In the genomic region with DNA sequence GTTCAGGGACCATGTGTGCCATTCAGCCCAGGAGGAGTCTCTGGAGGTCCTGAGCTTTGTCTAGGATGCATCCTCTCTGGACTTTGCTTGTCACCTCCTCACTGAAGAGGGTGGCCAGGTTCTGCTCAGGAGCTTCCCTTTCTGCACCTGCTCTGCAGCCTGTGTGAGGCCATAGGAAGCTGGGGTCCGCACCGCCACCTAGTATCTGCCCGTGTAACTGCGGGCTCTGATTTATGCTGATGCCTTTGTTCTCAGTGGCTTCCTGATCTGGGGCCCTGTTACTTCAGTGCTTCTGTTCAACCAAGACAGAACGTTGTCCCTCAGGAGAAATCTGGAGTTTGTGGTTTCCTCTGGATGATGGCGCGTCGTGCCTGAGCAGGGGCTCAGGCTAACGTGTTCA, we compare ENCODE assay signal across 12 cellular contexts. TPM values are rescaled to one million over a fixed set of nuclear protein-coding genes. Genes with fewer than 3 reads are reported as not detected.
DNase-seq lines count a peak whose midpoint lies in the region; ATAC-seq and TF ChIP-seq lines count a peak whose summit lies in the region.
"Had no signal": no experiment of that assay in that cellular context is flagged by ENCODE, and none has a peak within 500 bp of the region (broad histone marks: within the 10 kb centered on the region; RNA-seq: fewer than 3 reads in every experiment).

No MANE protein-coding gene starts in this region.

- H3K27ac ChIP-seq in DND-41 (ENCODE audit: low read length) (peak overlapping the region; percentile 41; the same call in 1 of the 2 replicates), H9 (ENCODE audit: insufficient read length, low read depth, low read length) (no peak overlapping the region), brain microvascular endothelial cell (no peak overlapping the region), tibial nerve (no peak overlapping the region), suprapubic skin (no peak overlapping the region)

- TF ChIP-seq EP300 in tibial nerve (IDR thresholded peaks at IDR 0.05) (no peak), suprapubic skin (IDR thresholded peaks at IDR 0.05) (no peak)

- H3K4me3 ChIP-seq in DND-41 (ENCODE audit: low read depth in 1 of 2, low read length in 2 of 2) (no peak overlapping the region), brain microvascular endothelial cell (ENCODE audit: low read depth, low read length) (no peak overlapping the region), tibial nerve (no peak overlapping the region), suprapubic skin (no peak overlapping the region)

- no peaks in the 10 kb centered on the region for H4K20me1 ChIP-seq in DND-41 (ENCODE audit: insufficient read depth, low read length)
- H4K20me1 ChIP-seq in H9 (ENCODE audit: control insufficient read depth, insufficient read depth, insufficient read length) = no peaks in the 10 kb centered on the region

- H2BK20ac ChIP-seq in H9 (ENCODE audit: low read depth, low read length, poor library complexity, severe bottlenecking) = no peak overlapping the region

- no peak overlapping the region for H4K5ac ChIP-seq in H9 (ENCODE audit: insufficient read length, low read depth, low read length)

- TF ChIP-seq POLR2A in tibial nerve (IDR thresholded peaks at IDR 0.05) (no peak), suprapubic skin (IDR thresholded peaks at IDR 0.05) (no peak)

- H3K9me3 ChIP-seq in DND-41 (ENCODE audit: insufficient read depth, low read length, severe bottlenecking) = no peaks in the 10 kb centered on the region
- H3K9me3 ChIP-seq in H9 (ENCODE audit: control insufficient read depth, low read depth, low read length) = no peaks in the 10 kb centered on the region
- peaks cover 0 to 30% (median 0%) of the 10 kb centered on the region in 4 donors for H3K9me3 ChIP-seq in tibial nerve
- no peaks in the 10 kb centered on the region for H3K9me3 ChIP-seq in suprapubic skin

- H3K23me2 ChIP-seq in H9 (ENCODE audit: insufficient read length, low read depth, low read length, poor library complexity, severe bottlenecking) = no peaks in the 10 kb centered on the region

- no peak overlapping the region for H3K18ac ChIP-seq in H9 (ENCODE audit: insufficient read length, low read depth, low read length)

- H3K4me2 ChIP-seq in DND-41 (ENCODE audit: insufficient read depth, low read length) = no peak overlapping the region
- H3K4me2 ChIP-seq in H9 (ENCODE audit: insufficient read depth, insufficient read length, low read length) = no peak overlapping the region

- peaks cover 82% of the 10 kb centered on the region for H3K36me3 ChIP-seq in DND-41 (ENCODE audit: insufficient read depth, low read length)
- H3K36me3 ChIP-seq in brain microvascular endothelial cell (replicated peaks) = no peaks in the 10 kb centered on the region
- H3K36me3 ChIP-seq in tibial nerve = peaks cover 0 to 100% (median 12%) of the 10 kb centered on the region in 3 donors
- peaks cover 52% of the 10 kb centered on the region for H3K36me3 ChIP-seq in suprapubic skin

- H2AFZ ChIP-seq in DND-41 (ENCODE audit: low read depth, low read length) = peak overlapping the region; percentile 44; the same call in 1 of the 2 replicates
- H2AFZ ChIP-seq in H9 (ENCODE audit: low read length) = no peak overlapping the region

- peak; percentile 70 for DNase-seq in DND-41
- DNase-seq in H9 = peak; percentile 85
- DNase-seq in brain microvascular endothelial cell = no peak
- no peak for DNase-seq in tibial nerve (ENCODE audit: low spot score in 2 of 2)
- no peak for DNase-seq in suprapubic skin (ENCODE audit: low spot score in 2 of 2)
- DNase-seq in activated T-cell treated with anti-CD3 and anti-CD28 coated beads, Interleukin-2, amount 50 U/mL, for 24 hours = no peak
- DNase-seq: activated naive CD8-positive, alpha-beta T cell treated with anti-CD3 and anti-CD28 coated beads, Interleukin-2, amount 10 ng/mL, durations not matched to agents 7 days and 5 days; CD8-positive, alpha-beta memory T cell; immature natural killer cell; KBM-7; NCI-H2107; stimulated activated CD4-positive, alpha-beta T cell treated with anti-CD3 and anti-CD28 coated beads, Interleukin-4, amount 100 ng/mL, for 4 hours had no signal

- H2AK5ac ChIP-seq in H9 (ENCODE audit: insufficient read length, low read length) = no peak overlapping the region

- no peak overlapping the region for H3K9ac ChIP-seq in DND-41 (ENCODE audit: low read depth, low read length)
- no peak overlapping the region for H3K9ac ChIP-seq in H9 (ENCODE audit: extremely low read depth, insufficient read length, low read length)

- no peak overlapping the region for H3K23ac ChIP-seq in H9 (ENCODE audit: insufficient read length, low read depth, low read length)

- H3K4me3 Mint-ChIP-seq in H9 = no peak overlapping the region
- H3K4me3 Mint-ChIP-seq in activated T-cell treated with anti-CD3 and anti-CD28 coated beads, Interleukin-2, amount 50 U/mL, for 24 hours = no peak overlapping the region
- H3K4me3 Mint-ChIP-seq: activated naive CD8-positive, alpha-beta T cell treated with anti-CD3 and anti-CD28 coated beads, Interleukin-2, amount 10 ng/mL, durations not matched to agents 7 days and 5 days; CD8-positive, alpha-beta memory T cell; immature natural killer cell had no signal

- peak; percentile 92 for ATAC-seq in DND-41 (ENCODE audit: insufficient read depth, low read depth)

- peak overlapping the region in 1 of 3 experiments; percentile 63; a peak in 2 of 7 replicates for H3K27ac Mint-ChIP-seq in H9
- H3K27ac Mint-ChIP-seq in activated T-cell treated with anti-CD3 and anti-CD28 coated beads, Interleukin-2, amount 50 U/mL, for 24 hours = no peak overlapping the region
- H3K27ac Mint-ChIP-seq: activated naive CD8-positive, alpha-beta T cell treated with anti-CD3 and anti-CD28 coated beads, Interleukin-2, amount 10 ng/mL, durations not matched to agents 7 days and 5 days; immature natural killer cell had no signal

- in situ Hi-C loops in brain microvascular endothelial cell (cut with HindIII; ENCODE audit: low pct_ligation_motif_present, low sequenced_read_pairs) = no loop called here

- H3K79me1 ChIP-seq in H9 (ENCODE audit: insufficient read depth, low read depth, low read length, poor library complexity, severe bottlenecking) = no peaks in the 10 kb centered on the region

- H2BK15ac ChIP-seq in H9 (ENCODE audit: low read depth, low read length) = no peak overlapping the region

- H3K4me1 ChIP-seq in DND-41 (ENCODE audit: insufficient read depth, low read length) (no peaks in the 10 kb centered on the region), H9 (ENCODE audit: insufficient read depth, low read length) (no peaks in the 10 kb centered on the region), tibial nerve (no peaks in the 10 kb centered on the region), suprapubic skin (no peaks in the 10 kb centered on the region)

- no peak overlapping the region for H3K4ac ChIP-seq in H9 (ENCODE audit: low read depth, low read length)

- H3T11ph ChIP-seq in H9 (ENCODE audit: low read length) = no peak overlapping the region

- peak; percentile 76 for TF ChIP-seq CTCF in DND-41 (IDR thresholded peaks at IDR 0.05; ENCODE audit: borderline replicate concordance, extremely low read depth, low read length, poor library complexity, severe bottlenecking)
- TF ChIP-seq CTCF in H9 (conservative IDR thresholded peaks at IDR 0.05) = peak; percentile 71
- peak; percentile 6 for TF ChIP-seq CTCF in brain microvascular endothelial cell (IDR thresholded peaks at IDR 0.05; ENCODE audit: low read depth, low read length, missing control alignments)
- no peak for TF ChIP-seq CTCF in tibial nerve (IDR thresholded peaks at IDR 0.05)
- no peak for TF ChIP-seq CTCF in suprapubic skin (IDR thresholded peaks at IDR 0.05)

- no peak overlapping the region for H3K14ac ChIP-seq in H9 (ENCODE audit: insufficient read depth, low read length)

- no peaks in the 10 kb centered on the region for H3K27me3 ChIP-seq in DND-41 (ENCODE audit: insufficient read depth, low read length, poor library complexity)
- H3K27me3 ChIP-seq in H9 (ENCODE audit: insufficient read depth, low read length) = no peaks in the 10 kb centered on the region
- H3K27me3 ChIP-seq in brain microvascular endothelial cell (replicated peaks) = no peaks in the 10 kb centered on the region
- H3K27me3 ChIP-seq in tibial nerve = no peaks in the 10 kb centered on the region
- no peaks in the 10 kb centered on the region for H3K27me3 ChIP-seq in suprapubic skin

- H4K91ac ChIP-seq in H9 (ENCODE audit: insufficient read length, low read depth, low read length) = no peak overlapping the region

- H2BK12ac ChIP-seq in H9 (ENCODE audit: insufficient read length, low read depth, low read length) = no peak overlapping the region

- H4K8ac ChIP-seq in H9 (replicated peaks; ENCODE audit: insufficient read length, low read depth, low read length) = no peak overlapping the region

- no peak overlapping the region for H2BK5ac ChIP-seq in H9 (ENCODE audit: insufficient read length, low read length)

- H3K9me3 Mint-ChIP-seq in H9 = peaks cover 30 to 57% of the 10 kb centered on the region in 2 experiments
- H3K9me3 Mint-ChIP-seq in activated T-cell treated with anti-CD3 and anti-CD28 coated beads, Interleukin-2, amount 50 U/mL, for 24 hours = peaks cover 45% of the 10 kb centered on the region

- H3K56ac ChIP-seq in H9 (ENCODE audit: insufficient read length, low read depth, low read length) = no peak overlapping the region

- WGBS in H9 (ENCODE audit: extremely low coverage, insufficient read length, low lambda C conversion rate) = no CpG with 5 or more reads among the region's 9 CpGs
- WGBS in tibial nerve, 2 donors = 68 to 69% methylated on average over 9 of the region's 9 CpGs
- 78% methylated on average over 9 of the region's 9 CpGs for WGBS in suprapubic skin

- H3K4me1 Mint-ChIP-seq in H9 = peaks cover 0 to 5% of the 10 kb centered on the region in 2 experiments; a peak in 2 of 4 replicates
- H3K4me1 Mint-ChIP-seq in activated T-cell treated with anti-CD3 and anti-CD28 coated beads, Interleukin-2, amount 50 U/mL, for 24 hours (ENCODE audit: low read depth) = no peaks in the 10 kb centered on the region
- H3K4me1 Mint-ChIP-seq: activated naive CD8-positive, alpha-beta T cell treated with anti-CD3 and anti-CD28 coated beads, Interleukin-2, amount 10 ng/mL, durations not matched to agents 7 days and 5 days; CD8-positive, alpha-beta memory T cell; immature natural killer cell had no signal

- peaks cover 74 to 80% (median 74%) of the 10 kb centered on the region in 3 experiments for H3K36me3 Mint-ChIP-seq in H9 (ENCODE audit: insufficient read depth in 1 of 3, low read depth in 3 of 3)
- peaks cover 77% of the 10 kb centered on the region for H3K36me3 Mint-ChIP-seq in activated T-cell treated with anti-CD3 and anti-CD28 coated beads, Interleukin-2, amount 50 U/mL, for 24 hours (ENCODE audit: low read depth)

- H3K79me2 ChIP-seq in DND-41 (ENCODE audit: insufficient read depth, low read length) (no peaks in the 10 kb centered on the region), H9 (ENCODE audit: insufficient read depth, low read length) (no peaks in the 10 kb centered on the region)

- no peak overlapping the region for H2BK120ac ChIP-seq in H9 (ENCODE audit: low read depth, low read length, poor library complexity, severe bottlenecking)

- H3K27me3 Mint-ChIP-seq in H9 (ENCODE audit: low read depth) = no peaks in the 10 kb centered on the region
- no peaks in the 10 kb centered on the region for H3K27me3 Mint-ChIP-seq in activated T-cell treated with anti-CD3 and anti-CD28 coated beads, Interleukin-2, amount 50 U/mL, for 24 hours
- H3K27me3 Mint-ChIP-seq: activated naive CD8-positive, alpha-beta T cell treated with anti-CD3 and anti-CD28 coated beads, Interleukin-2, amount 10 ng/mL, durations not matched to agents 7 days and 5 days; CD8-positive, alpha-beta memory T cell had no signal

RNA-seq across cellular contexts. Expression of gene ZNF610, which starts 15.5 kb away (rescaled TPM):
- total RNA-seq in H9 (2021) (5.9 and 6.4 TPM in 2 replicates), tibial nerve (1 to 10 TPM; 2.7 to 7.2 (median 3.3) TPM), suprapubic skin (1 to 10 TPM; 1.0 to 5.3 (median 1.2) TPM)

RNA-seq across cellular contexts. Expression of gene ZNF880, which starts 18.2 kb away (rescaled TPM):
- total RNA-seq in H9 (2021) (1.9 and 2.3 TPM in 2 replicates), tibial nerve (10 to 100 TPM; 15.6 to 43.5 (median 20.9) TPM), suprapubic skin (10 to 100 TPM; 12.1 to 30.5 (median 17.5) TPM)

RNA-seq across cellular contexts. Expression of gene ZNF528, which starts 46.1 kb away (rescaled TPM):
- 0.81 TPM in 2 replicates for total RNA-seq in H9 (2021)
- 10 to 100 TPM; 26.2 to 34.8 (median 30.7) TPM for total RNA-seq in tibial nerve
- total RNA-seq in suprapubic skin = 10 to 100 TPM in 3 of 4 donors, 1 to 10 TPM in 1; 8.0 to 41.9 (median 12.3) TPM

RNA-seq across cellular contexts. Expression of gene ZNF480, which starts 54.5 kb away (rescaled TPM):
- 39.2 and 42.5 TPM in 2 replicates for total RNA-seq in H9 (2021)
- total RNA-seq in tibial nerve = 10 to 100 TPM in 1 of 4 donors, 1 to 10 TPM in 3; 3.3 to 11.8 (median 6.4) TPM
- 10 to 100 TPM in 1 of 4 donors, 1 to 10 TPM in 3; 4.3 to 11.4 (median 7.2) TPM for total RNA-seq in suprapubic skin

Comparison
In these comparisons a context has a peak if more than half of its experiments do, and no peak if none do; other contexts are left out.
1. DNase-seq: peak in DND-41 (single experiment) and H9 (single experiment); none in brain microvascular endothelial cell (single experiment), tibial nerve (0 of 2), suprapubic skin (0 of 2) and activated T-cell treated with anti-CD3 and anti-CD28 coated beads, Interleukin-2, amount 50 U/mL, for 24 hours (single experiment).
2. CTCF ChIP-seq: peak in DND-41 (single experiment), H9 (single experiment) and brain microvascular endothelial cell (single experiment); none in tibial nerve (0 of 5) and suprapubic skin (0 of 2).